ENCODE assay signal across 22 cellular contexts in genomic region chr3:102979202-102979601, GRCh38.
"Had no signal": no experiment of that assay in that cellular context is flagged by ENCODE, and none has a peak within 500 bp of the region (broad histone marks: within the 10 kb centered on the region; RNA-seq: fewer than 3 reads in every experiment).

No MANE protein-coding gene starts in this region.

- H3K4me1 ChIP-seq: psoas muscle, testis had no signal

- DNase-seq: activated B cell treated with CpG ODN at 0.5 μM for 24 hours; activated CD4-positive, alpha-beta T cell treated with anti-CD3 and anti-CD28 coated beads, Interleukin-2, amount 50 U/mL, for 1 hour; activated naive CD4-positive, alpha-beta T cell treated with Interleukin-2 at 50 U/mL for 16 hours; activated T-cell treated with anti-CD3 and anti-CD28 coated beads for 4 hours; activated T-cell treated with anti-CD3 and anti-CD28 coated beads, Interleukin-2, amount 50 U/mL, for 72 hours; adrenal gland; endodermal cell; foreskin melanocyte; left cardiac atrium; naive thymus-derived CD4-positive, alpha-beta T cell; pancreas; stimulated activated CD4-positive, alpha-beta T cell treated with anti-CD3 and anti-CD28 coated beads, Interleukin-2, amount 100 ng/mL, for 48 hours; stimulated activated naive CD4-positive, alpha-beta T cell treated with Interleukin-2 at 50 U/mL for 16 hours; T-helper 1 cell; testis had no signal

- H3K9me3 Mint-ChIP-seq: endodermal cell; neural crest cell; T-helper 2 cell treated with Interferon-gamma antibody and Interleukin-4, amounts not matched to agents 5 μg/mL and 100 μg/mL, for 36 hours had no signal

- H3K27ac Mint-ChIP-seq: activated B cell treated with CpG ODN at 0.5 μM for 24 hours; activated naive CD8-positive, alpha-beta T cell; activated T-cell treated with anti-CD3 and anti-CD28 coated beads, Interleukin-2, amount 50 U/mL, for 72 hours; dendritic cell treated with granulocyte-macrophage colony-stimulating factor and Interleukin-4, amounts not matched to agents 40 ng/mL and 50 ng/mL, for 4 days; endodermal cell; naive thymus-derived CD4-positive, alpha-beta T cell; T-helper 2 cell treated with Interferon-gamma antibody and Interleukin-4, amounts not matched to agents 5 μg/mL and 100 μg/mL, for 36 hours had no signal

- H3K27me3 ChIP-seq: adrenal gland, ascending aorta, pancreas, testis, transverse colon had no signal

- H3K9me3 ChIP-seq: adrenal gland, ascending aorta, pancreas, psoas muscle, testis, transverse colon had no signal

- H3K27me3 Mint-ChIP-seq: activated B cell treated with CpG ODN at 0.5 μM for 24 hours; activated naive CD8-positive, alpha-beta T cell; dendritic cell treated with granulocyte-macrophage colony-stimulating factor and Interleukin-4, amounts not matched to agents 40 ng/mL and 50 ng/mL, for 4 days; naive thymus-derived CD4-positive, alpha-beta T cell had no signal

- H3K4me3 Mint-ChIP-seq: activated B cell treated with CpG ODN at 0.5 μM for 24 hours; activated naive CD8-positive, alpha-beta T cell; activated T-cell treated with anti-CD3 and anti-CD28 coated beads, Interleukin-2, amount 50 U/mL, for 72 hours; dendritic cell treated with granulocyte-macrophage colony-stimulating factor and Interleukin-4, amounts not matched to agents 40 ng/mL and 50 ng/mL, for 4 days; endodermal cell; naive thymus-derived CD4-positive, alpha-beta T cell; neural crest cell; T-helper 2 cell treated with Interferon-gamma antibody and Interleukin-4, amounts not matched to agents 5 μg/mL and 100 μg/mL, for 36 hours had no signal

- H3K4me1 Mint-ChIP-seq: activated B cell treated with CpG ODN at 0.5 μM for 24 hours; endodermal cell; naive thymus-derived CD4-positive, alpha-beta T cell had no signal

- ATAC-seq: activated T-cell treated with anti-CD3 and anti-CD28 coated beads, Interleukin-2, amount 50 U/mL, for 72 hours; naive thymus-derived CD4-positive, alpha-beta T cell had no signal

- H3K36me3 ChIP-seq: adrenal gland, ascending aorta, pancreas, transverse colon had no signal

- H3K36me3 Mint-ChIP-seq: activated naive CD8-positive, alpha-beta T cell; naive thymus-derived CD4-positive, alpha-beta T cell had no signal

- H3K27ac ChIP-seq: ascending aorta, pancreas, psoas muscle, testis had no signal

- H3K4me3 ChIP-seq: adrenal gland, ascending aorta, pancreas, psoas muscle, testis, transverse colon had no signal
